ENCODE assay signal across 14 cellular contexts in genomic region chr11:44615041-44615513, GRCh38. TPM values are rescaled to one million over a fixed set of nuclear protein-coding genes. Genes with fewer than 3 reads are reported as not detected.
A peak's percentile ranks its signal among the peaks of the same experiment; 100 is the strongest.
DNase-seq lines count a peak whose midpoint lies in the region; ATAC-seq and TF ChIP-seq lines count a peak whose summit lies in the region.
"Had no signal": no experiment of that assay in that cellular context is flagged by ENCODE, and none has a peak within 500 bp of the region (broad histone marks: within the 10 kb centered on the region; RNA-seq: fewer than 3 reads in every experiment).

No MANE protein-coding gene starts in this region.

- peak overlapping the region; percentile 52 for H3K23ac ChIP-seq in neuronal stem cell (ENCODE audit: low read depth, low read length, poor library complexity)

- H3K9me3 Mint-ChIP-seq in CD4-positive, alpha-beta memory T cell = no peaks in the 10 kb centered on the region
- no peaks in the 10 kb centered on the region for H3K9me3 Mint-ChIP-seq in central memory CD8-positive, alpha-beta T cell
- no peaks in the 10 kb centered on the region for H3K9me3 Mint-ChIP-seq in MCF 10A (ENCODE audit: unreplicated experiment)

- H2BK5ac ChIP-seq in neuronal stem cell (ENCODE audit: low read length) = peak overlapping the region; percentile 20

- no CpG with 5 or more reads among the region's 14 CpGs for WGBS in neuronal stem cell (ENCODE audit: extremely low coverage in 2 of 2, insufficient read length in 2 of 2, insufficient replicate concordance in 1 of 2), 2 donors

- H3K4me3 Mint-ChIP-seq in CD4-positive, alpha-beta memory T cell = peak overlapping the region in 1 of 8 donors; percentile 59
- peak overlapping the region; percentile 2 for H3K4me3 Mint-ChIP-seq in central memory CD8-positive, alpha-beta T cell
- H3K4me3 Mint-ChIP-seq in MCF 10A (ENCODE audit: unreplicated experiment) = no peak overlapping the region

- H3K4me2 ChIP-seq in Karpas-422 (ENCODE audit: low read depth, low read length, poor library complexity, severe bottlenecking) = no peak overlapping the region
- H3K4me2 ChIP-seq in neuronal stem cell (ENCODE audit: insufficient read depth, low read length, poor library complexity, severe bottlenecking) = no peak overlapping the region
- H3K4me2 ChIP-seq in PC-3 (ENCODE audit: low read length) = no peak overlapping the region

- H3K9ac ChIP-seq in Karpas-422 (ENCODE audit: low read length) = peak overlapping the region; percentile 50
- H3K9ac ChIP-seq in neuronal stem cell (ENCODE audit: low read depth, low read length, poor library complexity) = peak overlapping the region; percentile 47
- no peak overlapping the region for H3K9ac ChIP-seq in PC-3 (ENCODE audit: low read length)

- intact Hi-C loops in CD4-positive, alpha-beta memory T cell (cut with micrococcal nuclease) = no loop called here
- intact Hi-C loops in MCF 10A (cut with micrococcal nuclease) = loop anchor here (5.0 kb wide), 1 partner anchor 328 kb away; no protein-coding TSS in a partner anchor
- intact Hi-C loops in PC-3 (cut with micrococcal nuclease) = no loop called here

- H3K27me3 Mint-ChIP-seq in CD4-positive, alpha-beta memory T cell = no peaks in the 10 kb centered on the region
- no peaks in the 10 kb centered on the region for H3K27me3 Mint-ChIP-seq in central memory CD8-positive, alpha-beta T cell
- no peaks in the 10 kb centered on the region for H3K27me3 Mint-ChIP-seq in MCF 10A (ENCODE audit: insufficient read depth, unreplicated experiment)

- H3K27ac Mint-ChIP-seq in CD4-positive, alpha-beta memory T cell = peak overlapping the region in 6 of 7 donors; percentile 85 to 93 (median 90)
- peak overlapping the region; percentile 99 for H3K27ac Mint-ChIP-seq in central memory CD8-positive, alpha-beta T cell (ENCODE audit: low read depth)
- no peak overlapping the region for H3K27ac Mint-ChIP-seq in MCF 10A (ENCODE audit: low read depth, unreplicated experiment)

- H3K9me3 ChIP-seq in CD4-positive, alpha-beta memory T cell (ENCODE audit: control insufficient read depth in 1 of 2, low read length in 2 of 2) = no peaks in the 10 kb centered on the region
- H3K9me3 ChIP-seq in Karpas-422 (ENCODE audit: low read length) (no peaks in the 10 kb centered on the region), neuronal stem cell (replicated peaks in 1 of 2; ENCODE audit: control insufficient read depth in 2 of 2, insufficient read depth in 1 of 2, low read depth in 1 of 2, low read length in 2 of 2) (no peaks in the 10 kb centered on the region), PC-3 (ENCODE audit: low read length) (no peaks in the 10 kb centered on the region)
- H3K9me3 ChIP-seq: BE2C, ovary, suprapubic skin had no signal

- H3K4me3 ChIP-seq in CD4-positive, alpha-beta memory T cell (ENCODE audit: low read length in 2 of 2) = no peak overlapping the region
- H3K4me3 ChIP-seq in Karpas-422 (ENCODE audit: low read length) (no peak overlapping the region), neuronal stem cell (ENCODE audit: low read length in 2 of 2) (no peak overlapping the region), PC-3 (ENCODE audit: low read length) (no peak overlapping the region)
- H3K4me3 ChIP-seq: ovary, suprapubic skin had no signal

- no peaks in the 10 kb centered on the region for H3K79me2 ChIP-seq in Karpas-422 (ENCODE audit: low read length)
- H3K79me2 ChIP-seq in PC-3 (ENCODE audit: low read length) = no peaks in the 10 kb centered on the region

- no peak overlapping the region for H4K91ac ChIP-seq in neuronal stem cell (ENCODE audit: low read depth, low read length, poor library complexity)

- peak overlapping the region; percentile 51 for H2AK5ac ChIP-seq in neuronal stem cell (ENCODE audit: low read depth, low read length)

- H3K79me1 ChIP-seq in neuronal stem cell (ENCODE audit: low read depth, low read length) = no peaks in the 10 kb centered on the region

- peaks cover 71% of the 10 kb centered on the region for H3K4me1 ChIP-seq in CD4-positive, alpha-beta memory T cell (ENCODE audit: insufficient read depth, low read length)
- H3K4me1 ChIP-seq in Karpas-422 (ENCODE audit: low read length) (peaks cover 68% of the 10 kb centered on the region), neuronal stem cell (ENCODE audit: control insufficient read depth in 2 of 2, insufficient read depth in 1 of 2, low read depth in 1 of 2, low read length in 2 of 2) (peaks cover 0 to 5% of the 10 kb centered on the region in 2 donors), PC-3 (ENCODE audit: insufficient read depth, low read length) (no peaks in the 10 kb centered on the region)

- H3K14ac ChIP-seq in neuronal stem cell (ENCODE audit: low read length) = no peak overlapping the region

- peak overlapping the region; percentile 11 for H3K18ac ChIP-seq in neuronal stem cell (ENCODE audit: low read length)

- no peaks in the 10 kb centered on the region for H3K9me2 ChIP-seq in Karpas-422 (replicated peaks; ENCODE audit: insufficient read depth, low read length)
- H3K9me2 ChIP-seq in PC-3 (replicated peaks; ENCODE audit: low read length) = no peaks in the 10 kb centered on the region

- ATAC-seq in central memory CD8-positive, alpha-beta T cell (replicated peaks; ENCODE audit: extremely low read depth, poor library complexity, severe bottlenecking) = no peak
- ATAC-seq in PC-3 = no peak

- CTCF ChIA-PET in CD4-positive, alpha-beta memory T cell (lab: Charles Lee; ENCODE audit: partially characterized antibody) = interaction anchor here (1.2 to 10.8 kb wide), 7 partner anchors 10 to 296 kb away, joined by 3 to 699 read pairs (median 5); partner anchors contain the start of gene CD82
- CTCF ChIA-PET in MCF 10A (lab: Yijun Ruan, JAX) = interaction anchor here (0.5 to 6.3 kb wide), 5 partner anchors 9 to 408 kb away, joined by 3 to 54 read pairs (median 3); no protein-coding TSS in a partner anchor
- CTCF ChIA-PET in PC-3 (lab: Charles Lee) = interaction anchor here (1.3 kb wide), 1 partner anchor 63 kb away, joined by 3 read pairs; no protein-coding TSS in a partner anchor

- no peaks in the 10 kb centered on the region for H3K27me3 ChIP-seq in CD4-positive, alpha-beta memory T cell (ENCODE audit: insufficient read depth, low read length)
- no peaks in the 10 kb centered on the region for H3K27me3 ChIP-seq in Karpas-422 (ENCODE audit: low read length)
- H3K27me3 ChIP-seq in neuronal stem cell (ENCODE audit: control insufficient read depth in 3 of 3, insufficient read depth in 3 of 3, low read depth in 1 of 3, low read length in 3 of 3) = peaks cover 0 to 9% (median 0%) of the 10 kb centered on the region in 3 experiments
- H3K27me3 ChIP-seq in PC-3 (ENCODE audit: low read length) = no peaks in the 10 kb centered on the region
- H3K27me3 ChIP-seq: BE2C, brain microvascular endothelial cell, ovary, suprapubic skin had no signal

- H2BK120ac ChIP-seq in neuronal stem cell (ENCODE audit: low read depth, low read length) = no peak overlapping the region

- no peak overlapping the region for H2BK15ac ChIP-seq in neuronal stem cell (ENCODE audit: low read length)

- H3K4me1 Mint-ChIP-seq in CD4-positive, alpha-beta memory T cell = peaks cover 32 to 72% (median 58%) of the 10 kb centered on the region in 4 donors
- H3K4me1 Mint-ChIP-seq in central memory CD8-positive, alpha-beta T cell = peaks cover 57% of the 10 kb centered on the region
- H3K4me1 Mint-ChIP-seq in MCF 10A (ENCODE audit: insufficient read depth, unreplicated experiment) = no peaks in the 10 kb centered on the region

- no peak overlapping the region for H4K8ac ChIP-seq in neuronal stem cell (ENCODE audit: low read depth, low read length)

- peaks cover 27 to 46% of the 10 kb centered on the region in 2 donors for H3K36me3 Mint-ChIP-seq in CD4-positive, alpha-beta memory T cell
- peaks cover 19% of the 10 kb centered on the region for H3K36me3 Mint-ChIP-seq in central memory CD8-positive, alpha-beta T cell (ENCODE audit: insufficient read depth)
- H3K36me3 Mint-ChIP-seq in MCF 10A (ENCODE audit: insufficient read depth, unreplicated experiment) = peaks cover 48% of the 10 kb centered on the region

- H3K36me3 ChIP-seq in CD4-positive, alpha-beta memory T cell (ENCODE audit: insufficient read depth, low read length) = peaks cover 26% of the 10 kb centered on the region
- no peaks in the 10 kb centered on the region for H3K36me3 ChIP-seq in Karpas-422 (ENCODE audit: insufficient read depth, low read length)
- H3K36me3 ChIP-seq in neuronal stem cell (replicated peaks in 1 of 2; ENCODE audit: control insufficient read depth in 2 of 2, insufficient read depth in 2 of 2, low read length in 2 of 2) = peaks cover 0 to 9% of the 10 kb centered on the region in 2 donors
- no peaks in the 10 kb centered on the region for H3K36me3 ChIP-seq in PC-3 (ENCODE audit: low read depth, low read length)
- H3K36me3 ChIP-seq: BE2C, ovary had no signal

- H3K4ac ChIP-seq in neuronal stem cell (ENCODE audit: low read length) = no peak overlapping the region

- no peaks in the 10 kb centered on the region for H3F3A ChIP-seq in PC-3 (ENCODE audit: low read length, unreplicated experiment)

- BruUV-seq in MCF 10A (replicated peaks; lab: Mats Ljungman, UMichigan) (no TSS peak), PC-3 (replicated peaks; lab: Mats Ljungman, UMichigan) (no TSS peak)

- POLR2A ChIA-PET in CD4-positive, alpha-beta memory T cell (lab: Charles Lee; ENCODE audit: partially characterized antibody) = interaction anchor here (0.6 to 11.1 kb wide), 3 partner anchors 20 to 103 kb away, joined by 3 to 397 read pairs (median 210); partner anchors contain the start of gene CD82
- POLR2A ChIA-PET in MCF 10A (lab: Yijun Ruan, JAX) = interaction anchor here (2.6 kb wide), 1 partner anchor 59 kb away, joined by 28 read pairs; no protein-coding TSS in a partner anchor
- POLR2A ChIA-PET in PC-3 (lab: Charles Lee; ENCODE audit: unreplicated experiment) = no interaction called here

- no peak for TF ChIP-seq CTCF in MCF 10A (IDR thresholded peaks at IDR 0.05; ENCODE audit: unreplicated experiment)
- TF ChIP-seq CTCF in PC-3 (conservative IDR thresholded peaks at IDR 0.05; ENCODE audit: low read depth, low read length) = no peak

- H2AFZ ChIP-seq in Karpas-422 (ENCODE audit: low read length) (no peak overlapping the region), neuronal stem cell (ENCODE audit: low read length) (no peak overlapping the region), PC-3 (ENCODE audit: low read length) (no peak overlapping the region)

- H2BK12ac ChIP-seq in neuronal stem cell (ENCODE audit: low read length) = no peak overlapping the region

- DNase-seq in CD4-positive, alpha-beta memory T cell = peak in 1 of 5 donors; percentile 25
- DNase-seq in Karpas-422 = no peak
- DNase-seq in central memory CD8-positive, alpha-beta T cell (ENCODE audit: low spot score in 2 of 2) = no peak
- no peak for DNase-seq in neuronal stem cell (ENCODE audit: low spot score)
- no peak for DNase-seq in MCF 10A (ENCODE audit: unreplicated experiment)
- DNase-seq in SW480 (ENCODE audit: low spot score) = no peak
- DNase-seq in PC-3 = no peak
- DNase-seq: BE2C; brain microvascular endothelial cell; KG1; NCI-H1436 treated with DMSO at 0.1 percent for 48 hours; stimulated activated CD4-positive, alpha-beta T cell treated with anti-CD3 and anti-CD28 coated beads, Interleukin-12 subunit alpha, Interleukin-12 subunit beta, amount 100 ng/mL, for 4 hours had no signal

- H4K20me1 ChIP-seq in Karpas-422 (ENCODE audit: insufficient read depth, low read depth, low read length) = no peaks in the 10 kb centered on the region
- no peaks in the 10 kb centered on the region for H4K20me1 ChIP-seq in PC-3 (ENCODE audit: low read length)

- peak overlapping the region; percentile 21 for H3K27ac ChIP-seq in CD4-positive, alpha-beta memory T cell (ENCODE audit: low read depth, low read length)
- H3K27ac ChIP-seq in Karpas-422 (ENCODE audit: low read length) (peak overlapping the region; percentile 99), neuronal stem cell (replicated peaks; ENCODE audit: low read length) (no peak overlapping the region), PC-3 (ENCODE audit: low read length) (no peak overlapping the region)
- H3K27ac ChIP-seq: brain microvascular endothelial cell, ovary, suprapubic skin had no signal

RNA-seq across cellular contexts. Expression of gene CD82, which starts 49.6 kb away (rescaled TPM):
- 100 to 1,000 TPM; 130 to 133 TPM for total RNA-seq in CD4-positive, alpha-beta memory T cell
- 100 to 1,000 TPM; 250 to 260 TPM for polyA plus RNA-seq in CD4-positive, alpha-beta memory T cell
- total RNA-seq in Karpas-422 (2014; rRNA removed; shearing (Covaris generic); ENCODE audit: low replicate concordance) = 22.2 and 39.5 TPM in 2 replicates
- 51.9 TPM for polyA plus RNA-seq in neuronal stem cell (2013, experiment 1 of 2)
- polyA plus RNA-seq in neuronal stem cell (2013, experiment 2 of 2) = 51.1 TPM
- total RNA-seq in MCF 10A (2022) (50.9 and 114 TPM in 2 replicates), PC-3 (2014; rRNA removed) (4.3 and 5.0 TPM in 2 replicates)

Comparison
In these comparisons a context has a peak if more than half of its experiments do, and no peak if none do; other contexts are left out.
1. H3K27ac ChIP-seq: peak in CD4-positive, alpha-beta memory T cell (single experiment) and Karpas-422 (single experiment); none in neuronal stem cell (single experiment) and PC-3 (single experiment).